8 cellular contexts compared by ENCODE assay signal in genomic region chr17:39197380-39198185, GRCh38. TPM values are rescaled to one million over a fixed set of nuclear protein-coding genes. Genes with fewer than 3 reads are reported as not detected.
DNase-seq lines count a peak whose midpoint lies in the region; ATAC-seq, FAIRE-seq and TF ChIP-seq lines count a peak whose summit lies in the region.

Gene CACNB1 (minus strand): TSS chr17:39197669. CDS start chr17:39197495, 174 bp downstream.

- H3K4me1 ChIP-seq in astrocyte (ENCODE audit: insufficient read depth, low read length), result peaks cover 42% of the 10 kb centered on the region
- peaks cover 18% of the 10 kb centered on the region for H3K4me1 ChIP-seq in hepatocyte (ENCODE audit: insufficient read depth)
- peaks cover 67% of the 10 kb centered on the region for H3K4me1 ChIP-seq in vagina

- H3K4me3 ChIP-seq in astrocyte (ENCODE audit: insufficient read depth, low read depth, low read length), result peak within 1 kb of the TSS; percentile 62
- H3K4me3 ChIP-seq in hepatocyte, result peak within 1 kb of the TSS; percentile 88
- peak within 1 kb of the TSS; percentile 78 to 89 for H3K4me3 ChIP-seq in vagina

- peak within 1 kb of the TSS; percentile 86 for H3K4me3 Mint-ChIP-seq in astrocyte (ENCODE audit: unreplicated experiment)

- no peak for FAIRE-seq in astrocyte (lab: Jason Lieb, UNC)

- H3K9me3 Mint-ChIP-seq in astrocyte (ENCODE audit: unreplicated experiment), result no peaks in the 10 kb centered on the region

- H3K36me3 ChIP-seq in astrocyte (ENCODE audit: insufficient read depth, low read length) (peaks cover 14% of the 10 kb centered on the region), hepatocyte (replicated peaks; ENCODE audit: insufficient read depth, low read depth) (no peaks in the 10 kb centered on the region), vagina (peaks cover 0 to 13% of the 10 kb centered on the region in 2 donors)

- TF ChIP-seq CTCF in GM13976 (IDR thresholded peaks at IDR 0.05; ENCODE audit: borderline replicate concordance, control extremely low read depth, extremely low read depth, insufficient read depth, missing control alignments), result no peak
- no peak for TF ChIP-seq CTCF in astrocyte (IDR thresholded peaks at IDR 0.05; ENCODE audit: insufficient read depth, low read depth, low read length)
- TF ChIP-seq CTCF in hepatocyte (IDR thresholded peaks at IDR 0.05; ENCODE audit: poor library complexity), result no peak
- TF ChIP-seq CTCF in vagina (IDR thresholded peaks at IDR 0.05), result no peak

- peak within 1 kb of the TSS; percentile 78 for H3K9ac ChIP-seq in astrocyte (ENCODE audit: low read length)

- peak within 1 kb of the TSS; percentile 70 for H2AFZ ChIP-seq in astrocyte (ENCODE audit: low read depth, low read length)
- H2AFZ ChIP-seq in hepatocyte, result peak within 1 kb of the TSS; percentile 91

- peak in 1 of 2 donors; percentile 42 for TF ChIP-seq POLR2A in vagina (IDR thresholded peaks at IDR 0.05)

- WGBS in hepatocyte (ENCODE audit: low lambda C conversion rate, missing lambda C conversion rate), result 4% methylated on average over 8 of the region's 55 CpGs

- H3K4me1 Mint-ChIP-seq in astrocyte (ENCODE audit: low read depth, unreplicated experiment), result peaks cover 26% of the 10 kb centered on the region

- DNase-seq in GM13976 (ENCODE audit: low spot score) (peak; percentile 92), NCI-H128 (lab: John Stamatoyannopoulos, UW; ENCODE audit: unreplicated experiment) (peak; percentile 15), T1000 (lab: John Stamatoyannopoulos, UW) (peak; percentile 64), astrocyte (ENCODE audit: low read depth) (peak; percentile 65), hepatocyte (ENCODE audit: low spot score) (peak; percentile 86), retina (peak; percentile 84), vagina (ENCODE audit: extremely low spot score in 2 of 2) (no peak)

- peak within 1 kb of the TSS; percentile 69 for H3K27ac Mint-ChIP-seq in astrocyte (ENCODE audit: unreplicated experiment)

- peak within 1 kb of the TSS; percentile 91 for H3K4me2 ChIP-seq in astrocyte (ENCODE audit: low read length)
- peak within 1 kb of the TSS; percentile 99 for H3K4me2 ChIP-seq in hepatocyte

- intact Hi-C loops in vagina (cut with DNase I), result no loop called here

- no peak for ATAC-seq in GM19455 (IDR thresholded peaks at IDR 0.05; ENCODE audit: unreplicated experiment)

- H4K20me1 ChIP-seq in astrocyte (ENCODE audit: insufficient read depth, low read length), result peaks cover 57% of the 10 kb centered on the region
- H4K20me1 ChIP-seq in hepatocyte (ENCODE audit: insufficient read depth, poor library complexity, severe bottlenecking), result peaks cover 11% of the 10 kb centered on the region

- H3K27me3 ChIP-seq in astrocyte (ENCODE audit: insufficient read depth, low read length) (no peaks in the 10 kb centered on the region), hepatocyte (no peaks in the 10 kb centered on the region), vagina (no peaks in the 10 kb centered on the region)

- no peaks in the 10 kb centered on the region for H3K9me3 ChIP-seq in astrocyte (ENCODE audit: insufficient read depth, low read depth, low read length)
- H3K9me3 ChIP-seq in hepatocyte (ENCODE audit: low read depth), result no peaks in the 10 kb centered on the region
- no peaks in the 10 kb centered on the region for H3K9me3 ChIP-seq in vagina

- no peaks in the 10 kb centered on the region for H3K27me3 Mint-ChIP-seq in astrocyte (ENCODE audit: low read depth, unreplicated experiment)

- peak within 1 kb of the TSS; percentile 46 for H3K27ac ChIP-seq in astrocyte (ENCODE audit: low read depth, low read length)
- peak within 1 kb of the TSS; percentile 55 for H3K27ac ChIP-seq in hepatocyte
- H3K27ac ChIP-seq in vagina, result peak within 1 kb of the TSS; percentile 95

- H3K79me2 ChIP-seq in astrocyte (ENCODE audit: insufficient read depth, low read length) (peaks cover 65% of the 10 kb centered on the region), hepatocyte (peaks cover 28% of the 10 kb centered on the region)

- in situ Hi-C loops in GM13976 (cut with MboI; ENCODE audit: low sequenced_read_pairs, unreplicated experiment), result no loop called here

- no peaks in the 10 kb centered on the region for H3K9me2 ChIP-seq in hepatocyte (replicated peaks; ENCODE audit: insufficient read depth)

- peaks cover 20% of the 10 kb centered on the region for H3K36me3 Mint-ChIP-seq in astrocyte (ENCODE audit: low read depth, unreplicated experiment)

RNA-seq across cellular contexts. Expression of gene CACNB1, which starts in this region (rescaled TPM):
- total RNA-seq in astrocyte (16.6 and 16.9 TPM in 2 replicates), hepatocyte (1.9 and 2.2 TPM in 2 replicates), vagina (8.3 TPM)
- 4.2 and 6.3 TPM in 2 replicates for polyA plus RNA-seq in hepatocyte

Comparison
In these comparisons a context has a peak if more than half of its experiments do, and no peak if none do; other contexts are left out.
1. DNase-seq: peak in GM13976 (single experiment), NCI-H128 (single experiment), T1000 (single experiment), astrocyte (single experiment), hepatocyte (single experiment) and retina (single experiment); none in vagina (0 of 2).
2. Peak in every context shown above with its lines, with median percentiles within 50 percentile points of each other: H3K27ac ChIP-seq and H3K4me3 ChIP-seq.